ENCODE assay signal across 13 cellular contexts in genomic region chr10:100746413-100746931, GRCh38. TPM values are rescaled to one million over a fixed set of nuclear protein-coding genes. Genes with fewer than 3 reads are reported as not detected.
A peak's percentile ranks its signal among the peaks of the same experiment; 100 is the strongest.
DNase-seq lines count a peak whose midpoint lies in the region; ATAC-seq and TF ChIP-seq lines count a peak whose summit lies in the region.
"Had no signal": no experiment of that assay in that cellular context is flagged by ENCODE, and none has a peak within 500 bp of the region (broad histone marks: within the 10 kb centered on the region; RNA-seq: fewer than 3 reads in every experiment).

No MANE protein-coding gene starts in this region.

- WGBS in psoas muscle, 3 donors: 8 to 16% (median 15%) methylated on average over 7 of the region's 7 CpGs

- POLR2A ChIA-PET in Panc1 (lab: Charles Lee): no interaction called here

- H3K27ac ChIP-seq in Panc1 (ENCODE audit: low read length) (peak overlapping the region; percentile 89), psoas muscle (no peak overlapping the region)

- H3K36me3 Mint-ChIP-seq in activated CD8-positive, alpha-beta memory T cell treated with anti-CD3 and anti-CD28 coated beads, Interleukin-2, amount 10 ng/mL, durations not matched to agents 7 days and 5 days: peaks cover 2% of the 10 kb centered on the region
- H3K36me3 Mint-ChIP-seq in glutamatergic neuron (ENCODE audit: unreplicated experiment): no peaks in the 10 kb centered on the region

- H3K9me3 ChIP-seq in Panc1 (ENCODE audit: control insufficient read depth, insufficient read depth, low read depth, low read length) (no peaks in the 10 kb centered on the region), psoas muscle (no peaks in the 10 kb centered on the region)

- intact Hi-C loops in Panc1 (cut with micrococcal nuclease; ENCODE audit: unreplicated experiment) (no loop called here), psoas muscle (cut with DNase I) (loop anchor here in 1 of 2 donors (10.0 kb wide), 1 partner anchor 182 kb away; no protein-coding TSS in a partner anchor)

- no peaks in the 10 kb centered on the region for H3K27me3 ChIP-seq in Panc1 (ENCODE audit: control insufficient read depth, insufficient read depth, low read length)
- H3K27me3 ChIP-seq in psoas muscle (ENCODE audit: insufficient read depth in 3 of 3, low read length in 2 of 3): peaks cover 3 to 99% (median 71%) of the 10 kb centered on the region in 3 donors

- H3K4me1 ChIP-seq in Panc1 (ENCODE audit: control insufficient read depth, insufficient read depth, low read length) (peaks cover 28% of the 10 kb centered on the region), psoas muscle (peaks cover 20% of the 10 kb centered on the region)

- H3K27ac Mint-ChIP-seq in activated CD8-positive, alpha-beta memory T cell treated with anti-CD3 and anti-CD28 coated beads, Interleukin-2, amount 10 ng/mL, durations not matched to agents 7 days and 5 days: peak overlapping the region; percentile 17
- no peak overlapping the region for H3K27ac Mint-ChIP-seq in glutamatergic neuron (ENCODE audit: unreplicated experiment)

- H3K4me3 Mint-ChIP-seq in activated CD8-positive, alpha-beta memory T cell treated with anti-CD3 and anti-CD28 coated beads, Interleukin-2, amount 10 ng/mL, durations not matched to agents 7 days and 5 days: peak overlapping the region; percentile 9
- H3K4me3 Mint-ChIP-seq in glutamatergic neuron (ENCODE audit: unreplicated experiment): peak overlapping the region; percentile 82

- peaks cover 24% of the 10 kb centered on the region for H3K4me1 Mint-ChIP-seq in activated CD8-positive, alpha-beta memory T cell treated with anti-CD3 and anti-CD28 coated beads, Interleukin-2, amount 10 ng/mL, durations not matched to agents 7 days and 5 days
- H3K4me1 Mint-ChIP-seq in glutamatergic neuron (ENCODE audit: low read depth, unreplicated experiment): peaks cover 8% of the 10 kb centered on the region

- no peak for TF ChIP-seq CTCF in Panc1 (IDR thresholded peaks at IDR 0.05)
- no peak for TF ChIP-seq CTCF in glutamatergic neuron (IDR thresholded peaks at IDR 0.05; ENCODE audit: partially characterized antibody, unreplicated experiment)
- TF ChIP-seq CTCF in psoas muscle (IDR thresholded peaks at IDR 0.05): no peak

- peak overlapping the region; percentile 58 to 67 for H3K4me3 ChIP-seq in Panc1 (ENCODE audit: low read depth in 2 of 2, low read length in 2 of 2)
- H3K4me3 ChIP-seq in psoas muscle: peak overlapping the region; percentile 58

- CTCF ChIA-PET in activated CD8-positive, alpha-beta memory T cell treated with anti-CD3 and anti-CD28 coated beads, Interleukin-2, amount 10 ng/mL, durations not matched to agents 7 days and 5 days (lab: Charles Lee): interaction anchor here (0.7 to 1.0 kb wide), 2 partner anchors 77 to 126 kb away, joined by 3 read pairs; no protein-coding TSS in a partner anchor
- CTCF ChIA-PET in Panc1 (lab: Charles Lee): interaction anchor here (0.7 kb wide), 1 partner anchor 128 kb away, joined by 3 read pairs; no protein-coding TSS in a partner anchor

- in situ Hi-C loops in Panc1 (cut with HindIII; ENCODE audit: low pct_unique_long_range_greater_than_20kb, low sequenced_read_pairs): no loop called here

- no peak for DNase-seq in activated CD8-positive, alpha-beta memory T cell treated with anti-CD3 and anti-CD28 coated beads, Interleukin-2, amount 10 ng/mL, durations not matched to agents 7 days and 5 days
- DNase-seq in activated CD8-positive, alpha-beta memory T cell treated with anti-CD3 and anti-CD28 coated beads, Interleukin-2, amount 50 U/mL, for 48 hours: no peak
- DNase-seq in Panc1 (ENCODE audit: low read depth, low spot score): no peak
- DNase-seq in glutamatergic neuron: no peak
- DNase-seq in psoas muscle: no peak
- DNase-seq in NCI-H82 treated with DMSO at 0.1 percent for 48 hours (lab: John Stamatoyannopoulos, UW; ENCODE audit: unreplicated experiment): no peak
- DNase-seq in D341Med (ENCODE audit: low spot score): no peak
- no peak for DNase-seq in NCI-H2171 (lab: John Stamatoyannopoulos, UW)
- DNase-seq: NCI-H1417 treated with DMSO at 0.1 percent for 48 hours, NCI-H774 had no signal

- no peaks in the 10 kb centered on the region for H3K36me3 ChIP-seq in Panc1 (ENCODE audit: control insufficient read depth, insufficient read depth, low read length)
- no peaks in the 10 kb centered on the region for H3K36me3 ChIP-seq in psoas muscle (ENCODE audit: insufficient read depth in 1 of 2, low read depth in 1 of 2)

- BruUV-seq in Panc1 (replicated peaks; lab: Mats Ljungman, UMichigan): no TSS peak

- ATAC-seq in activated CD8-positive, alpha-beta memory T cell treated with anti-CD3 and anti-CD28 coated beads, Interleukin-2, amount 10 ng/mL, durations not matched to agents 7 days and 5 days: no peak
- ATAC-seq in Panc1 (no peak), psoas muscle (no peak)

- H3K27me3 Mint-ChIP-seq in activated CD8-positive, alpha-beta memory T cell treated with anti-CD3 and anti-CD28 coated beads, Interleukin-2, amount 10 ng/mL, durations not matched to agents 7 days and 5 days: peaks cover 88% of the 10 kb centered on the region
- peaks cover 37% of the 10 kb centered on the region for H3K27me3 Mint-ChIP-seq in glutamatergic neuron (ENCODE audit: unreplicated experiment)

- H3K9me3 Mint-ChIP-seq in activated CD8-positive, alpha-beta memory T cell treated with anti-CD3 and anti-CD28 coated beads, Interleukin-2, amount 10 ng/mL, durations not matched to agents 7 days and 5 days (ENCODE audit: low read depth): no peaks in the 10 kb centered on the region
- H3K9me3 Mint-ChIP-seq in glutamatergic neuron (ENCODE audit: unreplicated experiment): peaks cover 13% of the 10 kb centered on the region

RNA-seq across cellular contexts. Expression of gene PAX2, which starts 1.1 kb away (rescaled TPM):
- not detected for total RNA-seq in activated CD8-positive, alpha-beta memory T cell treated with anti-CD3 and anti-CD28 coated beads, Interleukin-2, amount 10 ng/mL, durations not matched to agents 7 days and 5 days
- total RNA-seq in Panc1 (2021; ENCODE audit: unreplicated experiment): 72.3 TPM
- polyA plus RNA-seq in Panc1 (2012; ENCODE audit: insufficient read length): 71.5 TPM
- not detected for total RNA-seq in glutamatergic neuron (ENCODE audit: unreplicated experiment)
- not detected for total RNA-seq in psoas muscle
- not detected for polyA plus RNA-seq in psoas muscle
- total RNA-seq: omental fat pad, subcutaneous adipose tissue had no signal
- polyA plus RNA-seq: keratinocyte had no signal

Comparison
In these comparisons a context has a peak if more than half of its experiments do, and no peak if none do; other contexts are left out.
1. RNA of gene PAX2, which starts 1.1 kb away (total RNA-seq): 72.3 TPM in Panc1 (single experiment); not detected in activated CD8-positive, alpha-beta memory T cell treated with anti-CD3 and anti-CD28 coated beads, Interleukin-2, amount 10 ng/mL, durations not matched to agents 7 days and 5 days, not detected in glutamatergic neuron (single experiment) and not detected in psoas muscle; every median in the first group is over 10 times any median in the second.